10 cellular contexts compared by ENCODE assay signal in the genomic region with DNA sequence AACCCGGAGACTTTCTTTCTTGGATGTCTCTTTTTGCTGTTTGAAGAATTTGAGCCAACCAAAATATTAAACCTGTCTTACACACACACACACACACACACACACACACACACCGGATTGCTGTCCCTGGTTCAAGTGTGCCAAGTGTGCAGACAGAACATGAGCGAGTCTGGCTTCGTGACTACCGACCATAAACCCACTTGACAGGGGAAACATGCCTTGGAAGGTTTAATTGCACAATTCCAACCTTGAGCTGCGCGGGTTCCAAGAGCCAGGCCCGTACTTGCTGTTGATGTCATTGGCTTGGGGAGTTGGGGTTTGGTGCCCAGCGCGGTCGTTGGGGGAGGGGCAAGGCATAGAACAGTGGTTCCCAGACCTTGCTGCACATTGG. TPM values are rescaled to one million over a fixed set of nuclear protein-coding genes. Genes with fewer than 3 reads are reported as not detected.
DNase-seq lines count a peak whose midpoint lies in the region; ATAC-seq, FAIRE-seq and TF ChIP-seq lines count a peak whose summit lies in the region.
"Had no signal": no experiment of that assay in that cellular context is flagged by ENCODE, and none has a peak within 500 bp of the region (broad histone marks: within the 10 kb centered on the region; RNA-seq: fewer than 3 reads in every experiment).

No MANE protein-coding gene starts in this region.

- no peak for FAIRE-seq in endothelial cell of umbilical vein (lab: Jason Lieb, UNC)
- peak; percentile 48 for FAIRE-seq in urothelium cell line (lab: Jason Lieb, UNC)

- H3K4me3 ChIP-seq in SK-N-SH (ENCODE audit: low read depth in 2 of 2, low read length in 1 of 2) = peak overlapping the region; percentile 83 to 94; a peak in 3 of 4 replicates
- H3K4me3 ChIP-seq in endothelial cell of umbilical vein (replicated peaks in 1 of 3; ENCODE audit: insufficient read depth in 1 of 3, low read depth in 1 of 3, low read length in 3 of 3) = no peak overlapping the region
- H3K4me3 ChIP-seq: BLaER1 had no signal

- peaks cover 57% of the 10 kb centered on the region for H4K20me1 ChIP-seq in SK-N-SH (ENCODE audit: insufficient read depth)
- H4K20me1 ChIP-seq in endothelial cell of umbilical vein (replicated peaks; ENCODE audit: control insufficient read depth, extremely low read depth, insufficient read depth, low read length) = no peaks in the 10 kb centered on the region
- H4K20me1 ChIP-seq: BLaER1 had no signal

- no peaks in the 10 kb centered on the region for H3K9me3 Mint-ChIP-seq in mesothelial cell of epicardium
- no peaks in the 10 kb centered on the region for H3K9me3 Mint-ChIP-seq in stimulated activated naive B cell treated with anti-CD40 and anti-IgM and Interleukin-4, amounts not matched to agents 10 μg/mL and 1 μg/mL and 100 μg/mL, for 72 hours

- no peaks in the 10 kb centered on the region for H3K9me2 ChIP-seq in SK-N-SH

- BruUV-seq in endothelial cell of umbilical vein (replicated peaks; lab: Mats Ljungman, UMichigan) = no TSS peak

- no peak for TF ChIP-seq RAD21 in SK-N-SH (IDR thresholded peaks at IDR 0.05; ENCODE audit: low read length)

- H3K4me1 ChIP-seq in SK-N-SH (ENCODE audit: control insufficient read depth in 1 of 2, insufficient read depth in 2 of 2, low read depth in 1 of 2, low read length in 1 of 2) = peaks cover 13 to 19% of the 10 kb centered on the region in 2 experiments; a peak in 2 of 4 replicates
- H3K4me1 ChIP-seq in endothelial cell of umbilical vein (ENCODE audit: control insufficient read depth, extremely low read depth, insufficient read depth, low read length) = peaks cover 10% of the 10 kb centered on the region
- H3K4me1 ChIP-seq: BLaER1 had no signal

- peak overlapping the region in 1 of 2 experiments; percentile 67; a peak in 1 of 4 replicates for H3K27ac ChIP-seq in SK-N-SH (ENCODE audit: low read depth in 2 of 2, low read length in 1 of 2)
- no peak overlapping the region for H3K27ac ChIP-seq in endothelial cell of umbilical vein (ENCODE audit: insufficient read depth, low read depth, low read length)
- H3K27ac ChIP-seq: BLaER1 had no signal

- H3K9me1 ChIP-seq in endothelial cell of umbilical vein (replicated peaks; ENCODE audit: control insufficient read depth, extremely low read depth, insufficient read depth, low read length) = no peaks in the 10 kb centered on the region

- TF ChIP-seq CTCF in SK-N-SH (IDR thresholded peaks at IDR 0.05) (no peak), endothelial cell of umbilical vein (IDR thresholded peaks at IDR 0.05; ENCODE audit: extremely low read depth in 1 of 2, insufficient read depth in 1 of 2, low read depth in 1 of 2, low read length in 2 of 2) (no peak), mesothelial cell of epicardium (IDR thresholded peaks at IDR 0.05; ENCODE audit: unreplicated experiment) (no peak)

- no peak overlapping the region for H2AFZ ChIP-seq in SK-N-SH (ENCODE audit: low read depth)
- H2AFZ ChIP-seq in endothelial cell of umbilical vein (ENCODE audit: low read depth, low read length) = no peak overlapping the region

- no peak for TF ChIP-seq POLR2A in endothelial cell of umbilical vein (IDR thresholded peaks at IDR 0.05; ENCODE audit: low read depth, low read length)

- no peaks in the 10 kb centered on the region for H3K27me3 ChIP-seq in SK-N-SH (ENCODE audit: insufficient read depth)
- H3K27me3 ChIP-seq in endothelial cell of umbilical vein (ENCODE audit: control insufficient read depth in 2 of 2, insufficient read depth in 2 of 2, low read length in 2 of 2) = peaks cover 10 to 22% of the 10 kb centered on the region in 2 experiments
- H3K27me3 ChIP-seq: BLaER1 had no signal

- POLR2A ChIA-PET in SK-N-SH (lab: Yijun Ruan, JAX) = no interaction called here
- POLR2A ChIA-PET in endothelial cell of umbilical vein (lab: Charles Lee) = no interaction called here

- H3K4me1 Mint-ChIP-seq in mesothelial cell of epicardium = no peaks in the 10 kb centered on the region
- no peaks in the 10 kb centered on the region for H3K4me1 Mint-ChIP-seq in stimulated activated naive B cell treated with anti-CD40 and anti-IgM and Interleukin-4, amounts not matched to agents 10 μg/mL and 1 μg/mL and 100 μg/mL, for 72 hours

- H3K79me2 ChIP-seq in SK-N-SH (ENCODE audit: insufficient read depth) (peaks cover 72% of the 10 kb centered on the region), endothelial cell of umbilical vein (ENCODE audit: control insufficient read depth, insufficient read depth, low read length) (peaks cover 3% of the 10 kb centered on the region)

- H3K27me3 Mint-ChIP-seq in mesothelial cell of epicardium (ENCODE audit: low read depth) = peaks cover 45% of the 10 kb centered on the region
- H3K27me3 Mint-ChIP-seq in stimulated activated naive B cell treated with anti-CD40 and anti-IgM and Interleukin-4, amounts not matched to agents 10 μg/mL and 1 μg/mL and 100 μg/mL, for 72 hours = peaks cover 33 to 49% of the 10 kb centered on the region in 2 donors

- WGBS in SK-N-SH (ENCODE audit: low lambda C conversion rate) = 68% methylated on average over 11 of the region's 11 CpGs

- H3F3A ChIP-seq in SK-N-SH (replicated peaks; ENCODE audit: insufficient read depth) = peaks cover 6% of the 10 kb centered on the region

- peak overlapping the region; percentile 80 for H3K9ac ChIP-seq in SK-N-SH
- H3K9ac ChIP-seq in endothelial cell of umbilical vein (replicated peaks; ENCODE audit: extremely low read depth, insufficient read depth, low read length) = no peak overlapping the region
- H3K9ac ChIP-seq: BLaER1 had no signal

- no peaks in the 10 kb centered on the region for H3K36me3 Mint-ChIP-seq in mesothelial cell of epicardium
- H3K36me3 Mint-ChIP-seq in stimulated activated naive B cell treated with anti-CD40 and anti-IgM and Interleukin-4, amounts not matched to agents 10 μg/mL and 1 μg/mL and 100 μg/mL, for 72 hours = no peaks in the 10 kb centered on the region

- peaks cover 5 to 29% of the 10 kb centered on the region in 2 experiments for H3K36me3 ChIP-seq in SK-N-SH (replicated peaks in 1 of 2; ENCODE audit: control insufficient read depth in 1 of 2, insufficient read depth in 2 of 2, low read length in 1 of 2)
- H3K36me3 ChIP-seq in endothelial cell of umbilical vein (ENCODE audit: control insufficient read depth in 2 of 2, extremely low read depth in 1 of 2, insufficient read depth in 2 of 2, low read length in 2 of 2) = no peaks in the 10 kb centered on the region
- H3K36me3 ChIP-seq: BLaER1 had no signal

- H3K9me3 ChIP-seq in SK-N-SH (no peaks in the 10 kb centered on the region), endothelial cell of umbilical vein (replicated peaks; ENCODE audit: control insufficient read depth, insufficient read depth, low read length) (no peaks in the 10 kb centered on the region)

- dilution Hi-C loops in endothelial cell of umbilical vein (cut with MboI; ENCODE audit: extremely low pct_ligation_motif_present, low sequenced_read_pairs) = no loop called here

- H3K4me2 ChIP-seq in SK-N-SH (peak overlapping the region; percentile 83), endothelial cell of umbilical vein (ENCODE audit: insufficient read depth, low read length) (peak overlapping the region; percentile 9)
- H3K4me2 ChIP-seq: BLaER1 had no signal

- intact Hi-C loops in endothelial cell of umbilical vein (cut with micrococcal nuclease) = loop anchor here (2.0 kb wide), 1 partner anchor 44 kb away; no protein-coding TSS in a partner anchor

- no peak overlapping the region for H3K27ac Mint-ChIP-seq in mesothelial cell of epicardium
- no peak overlapping the region for H3K27ac Mint-ChIP-seq in stimulated activated naive B cell treated with anti-CD40 and anti-IgM and Interleukin-4, amounts not matched to agents 10 μg/mL and 1 μg/mL and 100 μg/mL, for 72 hours

- TF ChIP-seq EP300 in SK-N-SH (IDR thresholded peaks at IDR 0.05; ENCODE audit: borderline replicate concordance in 1 of 2, low read depth in 1 of 2, low read length in 1 of 2) = no peak

- H3K4me3 Mint-ChIP-seq in mesothelial cell of epicardium = peak overlapping the region; percentile 66
- no peak overlapping the region for H3K4me3 Mint-ChIP-seq in stimulated activated naive B cell treated with anti-CD40 and anti-IgM and Interleukin-4, amounts not matched to agents 10 μg/mL and 1 μg/mL and 100 μg/mL, for 72 hours

- DNase-seq in SK-N-SH = no peak
- DNase-seq in endothelial cell of umbilical vein (ENCODE audit: low read depth, low spot score) = no peak
- DNase-seq in mesothelial cell of epicardium (ENCODE audit: low spot score in 2 of 2, unreplicated experiment in 2 of 2) = no peak
- DNase-seq in urothelium cell line (ENCODE audit: low spot score) = peak; percentile 20
- DNase-seq in stimulated activated naive B cell treated with anti-CD40 and anti-IgM and Interleukin-4, amounts not matched to agents 10 μg/mL and 1 μg/mL and 100 μg/mL, for 72 hours = no peak
- DNase-seq: activated T-cell treated with anti-CD3 and anti-CD28 coated beads, Interleukin-2, amount 50 U/mL, for 1 hour had no signal

- CTCF ChIA-PET in SK-N-SH (lab: Yijun Ruan, JAX) (interaction anchor here (0.7 to 6.1 kb wide), 7 partner anchors 10 to 336 kb away, joined by 3 to 61 read pairs (median 3); no protein-coding TSS in a partner anchor), endothelial cell of umbilical vein (lab: Charles Lee) (interaction anchor here (0.6 to 3.8 kb wide), 5 partner anchors 22 to 235 kb away, joined by 3 to 39 read pairs (median 5); no protein-coding TSS in a partner anchor)

- ATAC-seq in SK-N-SH treated with all-trans-retinoic acid at 6 μM for 48 hours = no peak
- no peak for ATAC-seq in stimulated activated naive B cell treated with anti-CD40 and anti-IgM and Interleukin-4, amounts not matched to agents 10 μg/mL and 1 μg/mL and 100 μg/mL, for 72 hours (replicated peaks)
- no peak for ATAC-seq in GM19351 (IDR thresholded peaks at IDR 0.05; ENCODE audit: unreplicated experiment)
- ATAC-seq in HG03280 (IDR thresholded peaks at IDR 0.05; ENCODE audit: unreplicated experiment) = no peak

TF ChIP-seq in SK-N-SH, 30 proteins besides CTCF, POLR2A, EP300 and RAD21 (continues in another document):
- TF ChIP-seq FOXM1 (IDR thresholded peaks at IDR 0.05; ENCODE audit: low read depth) = no peak

TF ChIP-seq in SK-N-SH treated with all-trans-retinoic acid at 6 μM for 48 hours, 23 proteins besides CTCF, POLR2A, EP300 and RAD21 (continues in another document):
- TF ChIP-seq RARB (CRISPR knock-in tag; IDR thresholded peaks at IDR 0.05) = no peak

RNA-seq across cellular contexts. Expression of a gene that starts 1.7 kb away (rescaled TPM):
- polyA plus RNA-seq in SK-N-SH (2012; rRNA removed) (30.7 and 37.6 TPM in 2 replicates), endothelial cell of umbilical vein (1.3 and 1.5 TPM in 2 replicates)
- 28.1 and 35.5 TPM in 2 replicates for polyA plus RNA-seq in SK-N-SH (2012; cell fraction: cytosol; rRNA removed)
- polyA plus RNA-seq in SK-N-SH (2012; cell fraction: nucleus; rRNA removed) = 63.1 and 73.2 TPM in 2 replicates
- total RNA-seq in endothelial cell of umbilical vein (4.1 and 5.0 TPM in 2 replicates), mesothelial cell of epicardium (16.3 to 19.4 TPM (median 18.6 TPM) in 3 replicates)
- 1.1 and 1.3 TPM in 2 replicates for polyA plus RNA-seq in endothelial cell of umbilical vein (2011; cell fraction: cytosol; rRNA removed)
- polyA plus RNA-seq in endothelial cell of umbilical vein (2011; cell fraction: nucleus; rRNA removed) = 5.9 and 6.5 TPM in 2 replicates
- polyA plus RNA-seq in endothelial cell of umbilical vein (2012) = 4.5 and 4.6 TPM in 2 replicates
- polyA minus RNA-seq in endothelial cell of umbilical vein = 5.4 and 7.0 TPM in 2 replicates
- polyA minus RNA-seq in endothelial cell of umbilical vein (2011; cell fraction: cytosol; rRNA and poly(A)+ RNA removed) = 35.1 TPM
- 6.3 and 7.0 TPM in 2 replicates for polyA minus RNA-seq in endothelial cell of umbilical vein (2011; cell fraction: nucleus; rRNA and poly(A)+ RNA removed)

Comparison
In these comparisons a context has a peak if more than half of its experiments do, and no peak if none do; other contexts are left out.
1. H3K4me3 ChIP-seq: peak in SK-N-SH (2 of 2); none in endothelial cell of umbilical vein (0 of 3).